ENCODE assay signal across 1 cellular context in the genomic region with DNA sequence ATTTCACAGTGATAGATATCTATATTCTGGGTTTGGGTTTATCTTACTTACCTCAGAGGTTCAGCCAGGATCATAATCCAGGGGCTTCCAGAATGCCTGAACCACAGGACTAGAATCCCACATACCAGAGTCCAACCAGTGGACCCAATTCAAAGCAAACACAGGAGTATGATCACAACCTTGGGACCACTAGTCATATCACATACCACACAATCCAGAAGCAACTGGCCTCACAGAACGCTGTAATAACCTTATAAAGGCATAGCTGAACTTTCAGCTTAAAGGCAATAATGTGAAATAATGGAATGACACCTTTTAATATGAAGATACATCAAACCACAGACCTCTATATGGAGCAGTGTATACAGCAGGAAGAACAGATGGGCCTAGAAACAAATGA.
TF ChIP-seq lines count a peak whose summit lies in the region.

No MANE protein-coding gene starts in this region.

TF ChIP-seq in HepG2, 621 proteins besides CTCF, POLR2A, EP300 and RAD21 (continued from another document and continues in another):
- no peak for TF ChIP-seq BCLAF1 (IDR thresholded peaks at IDR 0.05)
- TF ChIP-seq ZHX2 (IDR thresholded peaks at IDR 0.05; ENCODE audit: low read depth), result no peak
- TF ChIP-seq ZHX2 (CRISPR knock-in tag; IDR thresholded peaks at IDR 0.05; ENCODE audit: borderline replicate concordance), result no peak
- TF ChIP-seq MLX (CRISPR knock-in tag; IDR thresholded peaks at IDR 0.05), result no peak
- TF ChIP-seq HOXD1 (CRISPR knock-in tag; IDR thresholded peaks at IDR 0.05), result no peak
- TF ChIP-seq CCDC6 (CRISPR knock-in tag; IDR thresholded peaks at IDR 0.05), result no peak
- no peak for TF ChIP-seq SP140L (CRISPR knock-in tag; IDR thresholded peaks at IDR 0.05; ENCODE audit: borderline replicate concordance)
- TF ChIP-seq, protein P1, sequence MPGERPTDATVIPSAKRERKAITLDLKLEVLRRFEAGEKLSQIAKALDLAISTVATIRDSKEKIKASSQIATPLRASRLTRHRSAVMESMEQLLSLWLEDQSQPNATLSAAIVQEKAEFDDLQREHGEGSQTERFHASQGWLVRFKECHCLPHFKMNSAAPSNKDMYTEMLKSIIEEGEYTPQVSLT (CRISPR knock-in tag; IDR thresholded peaks at IDR 0.05; ENCODE audit: borderline replicate concordance, low read depth), result no peak
- no peak for TF ChIP-seq ZBTB40 (IDR thresholded peaks at IDR 0.05)
- TF ChIP-seq ZBTB40 (CRISPR knock-in tag; IDR thresholded peaks at IDR 0.05), result no peak
- TF ChIP-seq SP2 (CRISPR knock-in tag; IDR thresholded peaks at IDR 0.05), result no peak
- no peak for TF ChIP-seq ZSCAN29 (CRISPR knock-in tag; conservative IDR thresholded peaks at IDR 0.05)
- no peak for TF ChIP-seq ZFY (CRISPR knock-in tag; IDR thresholded peaks at IDR 0.05)
- no peak for TF ChIP-seq ZNF776 (CRISPR knock-in tag; IDR thresholded peaks at IDR 0.05)
- TF ChIP-seq, protein P2, sequence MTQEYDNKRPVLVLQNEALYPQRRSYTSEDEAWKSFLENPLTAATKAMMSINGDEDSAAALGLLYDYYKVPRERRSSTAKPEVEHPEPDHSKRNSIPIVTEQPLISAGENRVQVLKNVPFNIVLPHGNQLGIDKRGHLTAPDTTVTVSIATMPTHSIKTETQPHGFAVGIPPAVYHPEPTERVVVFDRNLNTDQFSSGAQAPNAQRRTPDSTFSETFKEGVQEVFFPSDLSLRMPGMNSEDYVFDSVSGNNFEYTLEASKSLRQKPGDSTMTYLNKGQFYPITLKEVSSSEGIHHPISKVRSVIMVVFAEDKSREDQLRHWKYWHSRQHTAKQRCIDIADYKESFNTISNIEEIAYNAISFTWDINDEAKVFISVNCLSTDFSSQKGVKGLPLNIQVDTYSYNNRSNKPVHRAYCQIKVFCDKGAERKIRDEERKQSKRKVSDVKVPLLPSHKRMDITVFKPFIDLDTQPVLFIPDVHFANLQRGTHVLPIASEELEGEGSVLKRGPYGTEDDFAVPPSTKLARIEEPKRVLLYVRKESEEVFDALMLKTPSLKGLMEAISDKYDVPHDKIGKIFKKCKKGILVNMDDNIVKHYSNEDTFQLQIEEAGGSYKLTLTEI (CRISPR knock-in tag; conservative IDR thresholded peaks at IDR 0.05), result no peak
- no peak for TF ChIP-seq HNRNPL (IDR thresholded peaks at IDR 0.05; ENCODE audit: low read depth, low read length)
- no peak for TF ChIP-seq TERF1 (CRISPR knock-in tag; IDR thresholded peaks at IDR 0.05)
- TF ChIP-seq ZKSCAN5 (CRISPR knock-in tag; IDR thresholded peaks at IDR 0.05), result no peak
- no peak for TF ChIP-seq RFXANK (CRISPR knock-in tag; IDR thresholded peaks at IDR 0.05)
- no peak for TF ChIP-seq ZNF839 (CRISPR knock-in tag; IDR thresholded peaks at IDR 0.05; ENCODE audit: borderline replicate concordance)
- TF ChIP-seq, protein P3, sequence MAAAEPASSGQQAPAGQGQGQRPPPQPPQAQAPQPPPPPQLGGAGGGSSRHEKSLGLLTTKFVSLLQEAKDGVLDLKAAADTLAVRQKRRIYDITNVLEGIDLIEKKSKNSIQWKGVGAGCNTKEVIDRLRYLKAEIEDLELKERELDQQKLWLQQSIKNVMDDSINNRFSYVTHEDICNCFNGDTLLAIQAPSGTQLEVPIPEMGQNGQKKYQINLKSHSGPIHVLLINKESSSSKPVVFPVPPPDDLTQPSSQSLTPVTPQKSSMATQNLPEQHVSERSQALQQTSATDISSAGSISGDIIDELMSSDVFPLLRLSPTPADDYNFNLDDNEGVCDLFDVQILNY (CRISPR knock-in tag; conservative IDR thresholded peaks at IDR 0.05), result no peak
- TF ChIP-seq FOXA1 (IDR thresholded peaks at IDR 0.05), result no peak
- TF ChIP-seq FOXA1 (CRISPR knock-in tag; IDR thresholded peaks at IDR 0.05), result 0 out of 2 replicates have a peak, but pooled peaks have one; percentile 23
- TF ChIP-seq ZNF605 (CRISPR knock-in tag; IDR thresholded peaks at IDR 0.05), result no peak
- TF ChIP-seq NCOR1 (IDR thresholded peaks at IDR 0.05; ENCODE audit: borderline replicate concordance, low read length), result no peak; the same call in 1 of the 2 replicates
- TF ChIP-seq ZNF292 (CRISPR knock-in tag; IDR thresholded peaks at IDR 0.05; ENCODE audit: borderline replicate concordance, low read depth), result no peak
- TF ChIP-seq GPN1 (CRISPR knock-in tag; IDR thresholded peaks at IDR 0.05; ENCODE audit: borderline replicate concordance), result no peak
- no peak for TF ChIP-seq AGO1 (IDR thresholded peaks at IDR 0.05; ENCODE audit: low read depth, low read length, poor library complexity, severe bottlenecking)
- TF ChIP-seq ZNF652 (CRISPR knock-in tag; IDR thresholded peaks at IDR 0.05; ENCODE audit: borderline replicate concordance, low read depth), result no peak
- TF ChIP-seq ZNF460 (CRISPR knock-in tag; IDR thresholded peaks at IDR 0.05; ENCODE audit: borderline replicate concordance), result no peak
- no peak for TF ChIP-seq ZNF816 (CRISPR knock-in tag; IDR thresholded peaks at IDR 0.05; ENCODE audit: borderline replicate concordance)
- peak; percentile 41; the same call in 1 of the 2 replicates for TF ChIP-seq MIXL1 (CRISPR knock-in tag; IDR thresholded peaks at IDR 0.05)
- no peak for TF ChIP-seq ZNF891 (CRISPR knock-in tag; IDR thresholded peaks at IDR 0.05)
- no peak for TF ChIP-seq ZNF432 (CRISPR knock-in tag; IDR thresholded peaks at IDR 0.05; ENCODE audit: borderline replicate concordance)
- TF ChIP-seq ZNF180 (CRISPR knock-in tag; IDR thresholded peaks at IDR 0.05; ENCODE audit: borderline replicate concordance, low read depth), result no peak
- no peak for TF ChIP-seq ZNF263 (CRISPR knock-in tag; IDR thresholded peaks at IDR 0.05)
